ENCODE assay signal across 11 cellular contexts in genomic region chr18:63267990-63268721, GRCh38. TPM values are rescaled to one million over a fixed set of nuclear protein-coding genes. Genes with fewer than 3 reads are reported as not detected.
DNase-seq lines count a peak whose midpoint lies in the region; ATAC-seq and TF ChIP-seq lines count a peak whose summit lies in the region.
"Had no signal": no experiment of that assay in that cellular context is flagged by ENCODE, and none has a peak within 500 bp of the region (broad histone marks: within the 10 kb centered on the region; RNA-seq: fewer than 3 reads in every experiment).

No MANE protein-coding gene starts in this region.

- peaks cover 47 to 92% (median 67%) of the 10 kb centered on the region in 4 donors for H3K4me1 Mint-ChIP-seq in CD4-positive, CD25-positive, alpha-beta regulatory T cell
- H3K4me1 Mint-ChIP-seq in mesothelial cell of epicardium: peaks cover 2% of the 10 kb centered on the region

- H3K4me3 ChIP-seq in CD4-positive, CD25-positive, alpha-beta regulatory T cell (ENCODE audit: low read depth, low read length): peak overlapping the region; percentile 39
- H3K4me3 ChIP-seq in epithelial cell of proximal tubule (ENCODE audit: low read depth, low read length): no peak overlapping the region
- H3K4me3 ChIP-seq in A673 (ENCODE audit: low read depth, low read length, poor library complexity, severe bottlenecking): no peak overlapping the region
- H3K4me3 ChIP-seq: breast epithelium, gastroesophageal sphincter, uterus had no signal

- intact Hi-C loops in A673 (cut with micrococcal nuclease; ENCODE audit: unreplicated experiment): no loop called here

- no peaks in the 10 kb centered on the region for H3K27me3 Mint-ChIP-seq in CD4-positive, CD25-positive, alpha-beta regulatory T cell
- H3K27me3 Mint-ChIP-seq in mesothelial cell of epicardium (ENCODE audit: low read depth): no peaks in the 10 kb centered on the region

- no peaks in the 10 kb centered on the region for H3K27me3 ChIP-seq in CD4-positive, CD25-positive, alpha-beta regulatory T cell (ENCODE audit: control insufficient read depth, insufficient read depth, low read length)
- H3K27me3 ChIP-seq in A673 (replicated peaks; ENCODE audit: insufficient read depth, low read depth, low read length, poor library complexity): no peaks in the 10 kb centered on the region
- H3K27me3 ChIP-seq: breast epithelium, gastroesophageal sphincter, uterus had no signal

- peaks cover 24% of the 10 kb centered on the region for H3K4me1 ChIP-seq in CD4-positive, CD25-positive, alpha-beta regulatory T cell (ENCODE audit: control insufficient read depth, insufficient read depth, low read length, poor library complexity, severe bottlenecking)
- H3K4me1 ChIP-seq in A673 (ENCODE audit: insufficient read depth, low read length, poor library complexity, severe bottlenecking): peaks cover 14% of the 10 kb centered on the region
- H3K4me1 ChIP-seq: uterus had no signal

- H3K36me3 Mint-ChIP-seq in CD4-positive, CD25-positive, alpha-beta regulatory T cell: peaks cover 31% of the 10 kb centered on the region
- H3K36me3 Mint-ChIP-seq in mesothelial cell of epicardium: no peaks in the 10 kb centered on the region

- DNase-seq in CD4-positive, CD25-positive, alpha-beta regulatory T cell: peak in 1 of 3 donors; percentile 67
- DNase-seq in epithelial cell of proximal tubule (ENCODE audit: low read depth) (peak; percentile 56), putamen (ENCODE audit: low spot score) (no peak), A673 (ENCODE audit: low spot score) (no peak), mesothelial cell of epicardium (ENCODE audit: low spot score in 2 of 2, unreplicated experiment in 2 of 2) (no peak)
- DNase-seq in stimulated activated CD4-positive, alpha-beta T cell treated with anti-CD3 and anti-CD28 coated beads, Interleukin-2, amount 100 ng/mL, for 24 hours: no peak
- DNase-seq: uterus had no signal

- ATAC-seq in CD4-positive, CD25-positive, alpha-beta regulatory T cell (ENCODE audit: low read depth in 2 of 2): peak; percentile 69 to 77
- ATAC-seq in GM18907 (IDR thresholded peaks at IDR 0.05; ENCODE audit: unreplicated experiment): peak; percentile 56
- ATAC-seq in HG03565 (IDR thresholded peaks at IDR 0.05; ENCODE audit: unreplicated experiment): peak; percentile 76
- ATAC-seq: gastroesophageal sphincter had no signal

- CTCF ChIA-PET in A673 (lab: Charles Lee): no interaction called here

- H3K27ac Mint-ChIP-seq in CD4-positive, CD25-positive, alpha-beta regulatory T cell: peak overlapping the region; percentile 2 to 83 (median 79)
- H3K27ac Mint-ChIP-seq in mesothelial cell of epicardium: no peak overlapping the region

- peaks cover 15% of the 10 kb centered on the region for H3K36me3 ChIP-seq in CD4-positive, CD25-positive, alpha-beta regulatory T cell (ENCODE audit: control insufficient read depth, insufficient read depth, low read length)
- no peaks in the 10 kb centered on the region for H3K36me3 ChIP-seq in A673 (ENCODE audit: insufficient read depth, low read length, poor library complexity, severe bottlenecking)
- H3K36me3 ChIP-seq: breast epithelium, gastroesophageal sphincter, uterus had no signal

- H3K9me3 Mint-ChIP-seq in CD4-positive, CD25-positive, alpha-beta regulatory T cell: no peaks in the 10 kb centered on the region
- no peaks in the 10 kb centered on the region for H3K9me3 Mint-ChIP-seq in mesothelial cell of epicardium

- H3K27ac ChIP-seq in CD4-positive, CD25-positive, alpha-beta regulatory T cell (ENCODE audit: insufficient read depth, low read length, poor library complexity, severe bottlenecking): no peak overlapping the region
- H3K27ac ChIP-seq in A673 (ENCODE audit: low read depth, low read length, poor library complexity, severe bottlenecking): no peak overlapping the region
- H3K27ac ChIP-seq: breast epithelium, uterus had no signal

- peak overlapping the region; percentile 10 to 77 (median 44) for H3K4me3 Mint-ChIP-seq in CD4-positive, CD25-positive, alpha-beta regulatory T cell
- no peak overlapping the region for H3K4me3 Mint-ChIP-seq in mesothelial cell of epicardium

- TF ChIP-seq CTCF in epithelial cell of proximal tubule (conservative IDR thresholded peaks at IDR 0.05; ENCODE audit: low read depth, low read length) (no peak), A673 (conservative IDR thresholded peaks at IDR 0.05; ENCODE audit: low read depth, low read length) (no peak), mesothelial cell of epicardium (IDR thresholded peaks at IDR 0.05; ENCODE audit: unreplicated experiment) (no peak)

- BruUV-seq in A673 (replicated peaks; lab: Mats Ljungman, UMichigan): no TSS peak

- H3K9me3 ChIP-seq in CD4-positive, CD25-positive, alpha-beta regulatory T cell (ENCODE audit: control insufficient read depth in 2 of 2, low read length in 2 of 2): no peaks in the 10 kb centered on the region
- H3K9me3 ChIP-seq in A673 (ENCODE audit: low read depth, low read length, poor library complexity, severe bottlenecking): no peaks in the 10 kb centered on the region
- H3K9me3 ChIP-seq: breast epithelium, gastroesophageal sphincter, uterus had no signal

- POLR2A ChIA-PET in A673 (lab: Charles Lee; ENCODE audit: low non-redundant PET): no interaction called here

RNA-seq across cellular contexts. Expression of gene BCL2, which starts 51.4 kb away (rescaled TPM):
- total RNA-seq in CD4-positive, CD25-positive, alpha-beta regulatory T cell: 125 TPM
- 10 to 100 TPM; 19.1 to 39.0 (median 29.5) TPM for polyA plus RNA-seq in CD4-positive, CD25-positive, alpha-beta regulatory T cell
- total RNA-seq in epithelial cell of proximal tubule (3.0 and 4.7 TPM in 2 replicates), A673 (2021) (19.6 and 24.9 TPM in 2 replicates), mesothelial cell of epicardium (8.4 to 9.3 TPM (median 8.5 TPM) in 3 replicates)
